ENCODE assay signal across 8 cellular contexts in genomic region chr12:26832817-26833691, GRCh38. TPM values are rescaled to one million over a fixed set of nuclear protein-coding genes. Genes with fewer than 3 reads are reported as not detected.
DNase-seq lines count a peak whose midpoint lies in the region; ATAC-seq and TF ChIP-seq lines count a peak whose summit lies in the region.

ITPR2 (minus strand) TSS chr12:26833194; CDS start chr12:26832781, 413 bp downstream.

- peak within 1 kb of the TSS; percentile 94 for H3K4me3 Mint-ChIP-seq in mesothelial cell of epicardium

- H3K9me3 Mint-ChIP-seq in mesothelial cell of epicardium: no peaks in the 10 kb centered on the region

- peak within 1 kb of the TSS; percentile 98 for H3K27ac Mint-ChIP-seq in mesothelial cell of epicardium

- in situ Hi-C loops in Caki2 (cut with HindIII; ENCODE audit: low pct_unique_long_range_greater_than_20kb, low sequenced_read_pairs) (no loop called here), endometrial microvascular endothelial cells (cut with HindIII; ENCODE audit: inconsistent ontology term, low pct_unique_long_range_greater_than_20kb, low sequenced_read_pairs) (no loop called here)

- peak; percentile 93 for DNase-seq in Caki2 (ENCODE audit: low read depth)
- peak; percentile 91 for DNase-seq in HS-27A (ENCODE audit: low read depth)
- DNase-seq in NOMO-1 treated with DMSO at 0.1 percent for 48 hours (lab: John Stamatoyannopoulos, UW; ENCODE audit: unreplicated experiment): peak; percentile 87
- peak; percentile 71 for DNase-seq in activated CD8-positive, alpha-beta memory T cell treated with anti-CD3 and anti-CD28 coated beads, Interleukin-2, amount 50 U/mL, for 1 hour (ENCODE audit: extremely low read depth)
- DNase-seq in mesothelial cell of epicardium (ENCODE audit: low spot score in 2 of 2, unreplicated experiment in 2 of 2): peak; percentile 91 to 93
- peak; percentile 84 to 88 for DNase-seq in stimulated activated CD8-positive, alpha-beta memory T cell treated with anti-CD3 and anti-CD28 coated beads, Interleukin-2, amount 100 ng/mL, for 1 hour (ENCODE audit: low read depth in 2 of 2)

- no peaks in the 10 kb centered on the region for H3K36me3 Mint-ChIP-seq in mesothelial cell of epicardium

- peak; percentile 75 for ATAC-seq in GM19467 (IDR thresholded peaks at IDR 0.05; ENCODE audit: unreplicated experiment)

- TF ChIP-seq CTCF in mesothelial cell of epicardium (IDR thresholded peaks at IDR 0.05; ENCODE audit: unreplicated experiment): no peak

- H3K27me3 Mint-ChIP-seq in mesothelial cell of epicardium (ENCODE audit: low read depth): no peaks in the 10 kb centered on the region

- H3K4me1 Mint-ChIP-seq in mesothelial cell of epicardium: peaks cover 39% of the 10 kb centered on the region

RNA-seq across cellular contexts. Expression of gene ITPR2, which starts in this region (rescaled TPM):
- 10.9 and 16.5 TPM in 2 replicates for total RNA-seq in Caki2 (2014; rRNA removed; shearing (Covaris generic); ENCODE audit: low replicate concordance)
- total RNA-seq in endometrial microvascular endothelial cells (ENCODE audit: inconsistent ontology term) (34.6 TPM), mesothelial cell of epicardium (54.3 to 63.9 TPM (median 62.3 TPM) in 3 replicates)

Comparison
In these comparisons a context has a peak if more than half of its experiments do, and no peak if none do; other contexts are left out.
1. Peak in every context shown above with its lines: DNase-seq and ATAC-seq.